Comparison of ENCODE assay signal across 33 cellular contexts in the genomic region with DNA sequence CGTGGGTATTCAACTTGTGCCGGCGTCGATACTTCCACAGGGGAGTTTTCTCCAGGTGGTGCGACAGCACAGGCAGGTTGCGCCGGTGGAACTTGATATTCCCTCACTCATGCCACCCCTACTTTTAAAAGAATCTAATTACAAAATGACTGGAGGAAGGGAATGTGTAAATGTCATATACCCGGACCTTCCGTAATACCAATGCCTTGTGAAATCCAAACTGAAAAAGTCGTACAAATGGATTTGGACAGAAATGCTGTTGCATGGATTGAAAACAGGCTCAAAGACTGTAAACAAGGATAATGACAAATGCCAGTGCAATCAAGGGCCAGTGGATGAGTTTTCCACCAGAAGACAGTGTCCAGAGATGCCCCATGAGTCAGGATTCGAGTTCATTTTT.
A peak's percentile ranks its signal among the peaks of the same experiment; 100 is the strongest.
DNase-seq lines count a peak whose midpoint lies in the region; TF ChIP-seq lines count a peak whose summit lies in the region.
"Had no signal": no experiment of that assay in that cellular context is flagged by ENCODE, and none has a peak within 500 bp of the region (broad histone marks: within the 10 kb centered on the region; RNA-seq: fewer than 3 reads in every experiment).

No MANE protein-coding gene starts in this region.

- H3K27ac ChIP-seq in hepatocyte (no peak overlapping the region), trophoblast cell (ENCODE audit: low read depth, low read length) (no peak overlapping the region)
- H3K27ac ChIP-seq: 22Rv1; A549; BLaER1; BLaER1 treated with 17β-estradiol and CSF1 and Interleukin-3, amounts not matched to agents 10 nM and 100 nM; C4-2B had no signal

- H2AFZ ChIP-seq in hepatocyte (no peak overlapping the region), trophoblast cell (ENCODE audit: insufficient read depth, low read length, poor library complexity) (no peak overlapping the region)

- H3K9ac ChIP-seq in trophoblast cell (ENCODE audit: low read length), result no peak overlapping the region
- H3K9ac ChIP-seq: BLaER1; BLaER1 treated with 17β-estradiol and CSF1 and Interleukin-3, amounts not matched to agents 10 nM and 100 nM had no signal

- no peak overlapping the region for H2BK5ac ChIP-seq in trophoblast cell (ENCODE audit: low read depth, low read length, poor library complexity)

- H3K79me2 ChIP-seq in hepatocyte (no peaks in the 10 kb centered on the region), trophoblast cell (ENCODE audit: control insufficient read depth, insufficient read depth, low read length, poor library complexity) (no peaks in the 10 kb centered on the region)

- H3K27me3 ChIP-seq in hepatocyte (no peaks in the 10 kb centered on the region), trophoblast cell (ENCODE audit: insufficient read depth, low read length) (no peaks in the 10 kb centered on the region)
- H3K27me3 ChIP-seq: BE2C; BLaER1; BLaER1 treated with 17β-estradiol and CSF1 and Interleukin-3, amounts not matched to agents 10 nM and 100 nM had no signal

- no peak overlapping the region for H3K18ac ChIP-seq in trophoblast cell (ENCODE audit: low read length)

- H3K14ac ChIP-seq in trophoblast cell (ENCODE audit: low read length), result no peak overlapping the region

- H3K79me1 ChIP-seq in trophoblast cell (ENCODE audit: low read length), result no peaks in the 10 kb centered on the region

- H4K20me1 ChIP-seq in hepatocyte (ENCODE audit: insufficient read depth, poor library complexity, severe bottlenecking), result no peaks in the 10 kb centered on the region
- H4K20me1 ChIP-seq: BLaER1; BLaER1 treated with 17β-estradiol and CSF1 and Interleukin-3, amounts not matched to agents 10 nM and 100 nM had no signal

- H4K12ac ChIP-seq in trophoblast cell (ENCODE audit: low read depth, low read length), result no peak overlapping the region

- H3K4me1 ChIP-seq in hepatocyte (ENCODE audit: insufficient read depth) (peaks cover 14% of the 10 kb centered on the region), trophoblast cell (ENCODE audit: control insufficient read depth in 1 of 2, insufficient read depth in 2 of 2, low read length in 2 of 2) (no peaks in the 10 kb centered on the region)
- H3K4me1 ChIP-seq: A549, BLaER1, Caco-2 had no signal

- H3K9me3 ChIP-seq in hepatocyte (ENCODE audit: low read depth) (no peaks in the 10 kb centered on the region), trophoblast cell (ENCODE audit: insufficient read depth, low read depth, low read length) (no peaks in the 10 kb centered on the region)
- H3K9me3 ChIP-seq: A549, BE2C, Caco-2 had no signal

- H3K4me3 ChIP-seq in hepatocyte (no peak overlapping the region), trophoblast cell (ENCODE audit: low read depth, low read length) (no peak overlapping the region)
- H3K4me3 ChIP-seq: A549; BLaER1; BLaER1 treated with 17β-estradiol and CSF1 and Interleukin-3, amounts not matched to agents 10 nM and 100 nM had no signal

- H3K36me3 ChIP-seq in hepatocyte (replicated peaks; ENCODE audit: insufficient read depth, low read depth) (no peaks in the 10 kb centered on the region), trophoblast cell (ENCODE audit: control insufficient read depth in 1 of 2, insufficient read depth in 2 of 2, low read length in 2 of 2) (no peaks in the 10 kb centered on the region)
- H3K36me3 ChIP-seq: BE2C; BLaER1 treated with 17β-estradiol and CSF1 and Interleukin-3, amounts not matched to agents 10 nM and 100 nM had no signal

- no peaks in the 10 kb centered on the region for H3K9me2 ChIP-seq in hepatocyte (replicated peaks; ENCODE audit: insufficient read depth)

- no peak overlapping the region for H2BK12ac ChIP-seq in trophoblast cell (ENCODE audit: low read length)

- no peak overlapping the region for H2AK5ac ChIP-seq in trophoblast cell (ENCODE audit: low read length)

- H3K23ac ChIP-seq in trophoblast cell (ENCODE audit: low read length), result no peak overlapping the region

- no peak overlapping the region for H2BK120ac ChIP-seq in trophoblast cell (ENCODE audit: insufficient read depth, low read length, poor library complexity)

- no peak overlapping the region for H4K8ac ChIP-seq in trophoblast cell (ENCODE audit: low read depth, low read length)

- 72% methylated on average over 11 of the region's 11 CpGs for whole genome bisulfite sequencing in hepatocyte (ENCODE audit: low lambda C conversion rate, missing lambda C conversion rate)
- WGBS in trophoblast cell (ENCODE audit: extremely low coverage, insufficient coverage, insufficient read length), result no CpG with 5 or more reads among the region's 11 CpGs

- H3K4ac ChIP-seq in trophoblast cell (ENCODE audit: low read depth, low read length), result no peak overlapping the region

- H3K4me2 ChIP-seq in hepatocyte (peak overlapping the region; percentile 36), trophoblast cell (ENCODE audit: low read length) (no peak overlapping the region)
- H3K4me2 ChIP-seq: A549; BLaER1; BLaER1 treated with 17β-estradiol and CSF1 and Interleukin-3, amounts not matched to agents 10 nM and 100 nM had no signal

- TF ChIP-seq CTCF in hepatocyte (IDR thresholded peaks at IDR 0.05; ENCODE audit: poor library complexity), result no peak

- DNase-seq in NCI-H2171 treated with DMSO at 0.1 percent for 48 hours (lab: John Stamatoyannopoulos, UW) (peak; percentile 18), NCI-H2171 (lab: John Stamatoyannopoulos, UW) (no peak), fibroblast of gingiva (ENCODE audit: low read depth) (peak; percentile 21), hepatocyte (ENCODE audit: low spot score) (no peak), trophoblast cell (peak; percentile 51 to 84), NCI-H187 (lab: John Stamatoyannopoulos, UW) (no peak), NCI-H2196 (lab: John Stamatoyannopoulos, UW; ENCODE audit: unreplicated experiment) (no peak), NCI-H82 (lab: John Stamatoyannopoulos, UW) (no peak)
- DNase-seq: 8988T; ACHN; AML-193; BE2C; C1 segment of cervical spinal cord; Caco-2; Calu3; CD4-positive, alpha-beta memory T cell; CD4-positive, alpha-beta T cell; CD4-positive, CD25-positive, alpha-beta regulatory T cell; CD8-positive, alpha-beta memory T cell; CD8-positive, alpha-beta T cell; COR-L47; DMS 273 treated with DMSO at 0.1 percent for 48 hours; DMS153; DMS53; DMS79; DMS79 treated with DMSO at 0.1 percent for 48 hours; DND-41; EL had no signal

- no peak overlapping the region for H4K91ac ChIP-seq in trophoblast cell (ENCODE audit: low read depth, low read length)

Comparison
In these comparisons a context has a peak if more than half of its experiments do, and no peak if none do; other contexts are left out.
1. DNase-seq: peak in NCI-H2171 treated with DMSO at 0.1 percent for 48 hours (single experiment), fibroblast of gingiva (single experiment) and trophoblast cell (2 of 2); none in NCI-H2171 (single experiment), hepatocyte (single experiment), NCI-H187 (0 of 2), NCI-H2196 (single experiment) and NCI-H82 (single experiment).